In the genomic region with DNA sequence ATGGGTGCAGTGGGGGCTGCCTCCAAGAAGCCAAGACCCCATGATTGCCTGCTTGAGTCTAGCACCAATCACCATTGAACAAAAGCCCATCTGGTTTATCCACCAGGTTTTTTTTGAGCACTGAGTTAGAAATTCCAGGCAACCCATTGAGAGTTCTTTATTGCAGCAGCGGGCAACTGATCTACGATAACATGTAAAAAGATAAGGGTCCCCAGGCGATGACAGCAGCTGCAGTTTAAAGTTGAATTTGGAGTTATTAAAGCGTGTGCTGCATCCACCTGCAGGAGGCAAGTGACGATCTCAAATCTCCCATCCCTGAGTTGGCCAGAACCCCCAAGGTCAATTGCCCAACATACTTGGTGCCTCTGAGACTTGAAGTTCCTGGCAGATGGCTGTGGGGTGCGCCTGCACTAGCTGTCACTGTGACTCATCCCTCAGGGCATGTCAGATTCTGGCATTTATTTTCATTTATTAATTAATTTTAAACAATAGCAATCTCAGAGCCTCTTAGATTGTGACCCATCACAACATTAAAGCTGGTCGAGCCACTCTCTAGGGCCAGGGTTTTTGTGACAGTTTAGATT, we compare ENCODE assay signal across 20 cellular contexts.
"Had no signal": no experiment of that assay in that cellular context is flagged by ENCODE, and none has a peak within 500 bp of the region (broad histone marks: within the 10 kb centered on the region; RNA-seq: fewer than 3 reads in every experiment).

No MANE protein-coding gene starts in this region.

- H3K27ac Mint-ChIP-seq: activated CD8-positive, alpha-beta T cell treated with anti-CD3 and anti-CD28 coated beads, Interleukin-2, amount 10 ng/mL, durations not matched to agents 7 days and 5 days; activated naive CD8-positive, alpha-beta T cell treated with anti-CD3 and anti-CD28 coated beads, Interleukin-2, amount 10 ng/mL, durations not matched to agents 7 days and 5 days; memory B cell; naive thymus-derived CD8-positive, alpha-beta T cell; stimulated activated memory B cell treated with anti-CD40 and anti-IgM and Interleukin-4, amounts not matched to agents 10 μg/mL and 1 μg/mL and 100 μg/mL, for 72 hours; WTC11 had no signal

- H3K79me2 ChIP-seq: parathyroid adenoma had no signal

- H3K36me3 Mint-ChIP-seq: activated naive CD8-positive, alpha-beta T cell treated with anti-CD3 and anti-CD28 coated beads, Interleukin-2, amount 10 ng/mL, durations not matched to agents 7 days and 5 days; memory B cell; naive thymus-derived CD8-positive, alpha-beta T cell; stimulated activated memory B cell treated with anti-CD40 and anti-IgM and Interleukin-4, amounts not matched to agents 10 μg/mL and 1 μg/mL and 100 μg/mL, for 72 hours; WTC11 had no signal

- DNase-seq: activated CD4-positive, alpha-beta T cell treated with anti-CD3 and anti-CD28 coated beads for 48 hours; activated CD8-positive, alpha-beta memory T cell treated with anti-CD3 and anti-CD28 coated beads, Interleukin-2, amount 50 U/mL, for 4 hours; activated CD8-positive, alpha-beta T cell treated with anti-CD3 and anti-CD28 coated beads, Interleukin-2, amount 10 ng/mL, durations not matched to agents 7 days and 5 days; activated naive CD4-positive, alpha-beta T cell; activated naive CD8-positive, alpha-beta T cell treated with anti-CD3 and anti-CD28 coated beads, Interleukin-2, amount 10 ng/mL, durations not matched to agents 7 days and 5 days; activated T-cell treated with anti-CD3 and anti-CD28 coated beads, Interleukin-2, amount 50 U/mL, for 48 hours; anterior cingulate cortex; brain microvascular endothelial cell; cortex of kidney; effector CD4-positive, alpha-beta T cell; foreskin melanocyte; left ventricle myocardium inferior; naive thymus-derived CD8-positive, alpha-beta T cell; thyroid gland had no signal

- ATAC-seq: activated CD8-positive, alpha-beta T cell treated with anti-CD3 and anti-CD28 coated beads, Interleukin-2, amount 10 ng/mL, durations not matched to agents 7 days and 5 days; naive thymus-derived CD8-positive, alpha-beta T cell; stimulated activated memory B cell treated with anti-CD40 and anti-IgM and Interleukin-4, amounts not matched to agents 10 μg/mL and 1 μg/mL and 100 μg/mL, for 72 hours; WTC11 had no signal

- H3K4me3 Mint-ChIP-seq: activated CD8-positive, alpha-beta T cell treated with anti-CD3 and anti-CD28 coated beads, Interleukin-2, amount 10 ng/mL, durations not matched to agents 7 days and 5 days; activated naive CD8-positive, alpha-beta T cell treated with anti-CD3 and anti-CD28 coated beads, Interleukin-2, amount 10 ng/mL, durations not matched to agents 7 days and 5 days; central memory CD8-positive, alpha-beta T cell; memory B cell; naive thymus-derived CD8-positive, alpha-beta T cell; stimulated activated memory B cell treated with anti-CD40 and anti-IgM and Interleukin-4, amounts not matched to agents 10 μg/mL and 1 μg/mL and 100 μg/mL, for 72 hours; WTC11 had no signal

- H3K4me1 Mint-ChIP-seq: central memory CD8-positive, alpha-beta T cell; memory B cell; naive thymus-derived CD8-positive, alpha-beta T cell; stimulated activated memory B cell treated with anti-CD40 and anti-IgM and Interleukin-4, amounts not matched to agents 10 μg/mL and 1 μg/mL and 100 μg/mL, for 72 hours; WTC11 had no signal

- H3K27me3 ChIP-seq: brain microvascular endothelial cell, neutrophil, thyroid gland had no signal

- H3K9me3 ChIP-seq: left ventricle myocardium inferior, neutrophil, thyroid gland had no signal

- H3K9me3 Mint-ChIP-seq: activated naive CD8-positive, alpha-beta T cell treated with anti-CD3 and anti-CD28 coated beads, Interleukin-2, amount 10 ng/mL, durations not matched to agents 7 days and 5 days; central memory CD8-positive, alpha-beta T cell; memory B cell; stimulated activated memory B cell treated with anti-CD40 and anti-IgM and Interleukin-4, amounts not matched to agents 10 μg/mL and 1 μg/mL and 100 μg/mL, for 72 hours; WTC11 had no signal

- H3K36me3 ChIP-seq: brain microvascular endothelial cell, left ventricle myocardium inferior, neutrophil, thyroid gland had no signal

- H3K4me1 ChIP-seq: left ventricle myocardium inferior, parathyroid adenoma had no signal

- H3K9ac ChIP-seq: parathyroid adenoma had no signal

- H3K4me3 ChIP-seq: left ventricle myocardium inferior, thyroid gland had no signal

- H3K27ac ChIP-seq: brain microvascular endothelial cell, left ventricle myocardium inferior, neutrophil, parathyroid adenoma, thyroid gland had no signal

- H2AFZ ChIP-seq: parathyroid adenoma had no signal
